21 cellular contexts compared by ENCODE assay signal in the genomic region with DNA sequence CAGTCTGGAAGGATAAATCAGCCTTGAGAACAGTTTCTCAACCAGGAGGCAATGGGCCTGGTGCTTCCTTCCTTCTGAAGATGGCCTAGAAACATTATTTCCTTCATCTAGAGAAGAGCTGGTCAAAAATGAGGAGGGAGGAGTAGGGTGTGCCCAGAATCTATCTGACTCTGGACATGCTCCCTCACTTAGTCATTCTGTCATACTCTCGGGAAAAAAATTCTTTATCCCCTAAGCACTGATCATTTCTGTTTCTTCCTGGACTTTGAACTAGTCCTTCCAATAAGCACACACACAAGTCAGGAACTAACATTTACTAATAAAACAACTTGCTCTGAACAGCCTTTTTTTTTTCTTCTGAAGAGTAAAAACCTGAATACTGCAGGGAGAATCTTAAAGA.
A peak's percentile ranks its signal among the peaks of the same experiment; 100 is the strongest.
DNase-seq lines count a peak whose midpoint lies in the region; ATAC-seq and TF ChIP-seq lines count a peak whose summit lies in the region.
"Had no signal": no experiment of that assay in that cellular context is flagged by ENCODE, and none has a peak within 500 bp of the region (broad histone marks: within the 10 kb centered on the region; RNA-seq: fewer than 3 reads in every experiment).

No MANE protein-coding gene starts in this region.

- no peaks in the 10 kb centered on the region for H3K27me3 ChIP-seq in BJ (ENCODE audit: control insufficient read depth, insufficient read depth, low read length)
- H3K27me3 ChIP-seq: gastroesophageal sphincter, neutrophil, right atrium auricular region had no signal

- DNase-seq in BJ (ENCODE audit: low read depth) (peak; percentile 7), NCI-H526 treated with DMSO at 0.1 percent for 48 hours (lab: John Stamatoyannopoulos, UW) (peak; percentile 70), NCI-H2081 (lab: John Stamatoyannopoulos, UW) (no peak)
- no peak for DNase-seq in activated CD4-positive, CD25-positive, alpha-beta regulatory T cell (lab: John Stamatoyannopoulos, UW)
- no peak for DNase-seq in activated naive CD8-positive, alpha-beta T cell treated with anti-CD3 and anti-CD28 coated beads, Interleukin-2, amount 50 U/mL, for 24 hours
- DNase-seq in activated T-cell treated with anti-CD3 and anti-CD28 coated beads, Interleukin-2, amount 50 U/mL, for 48 hours, result no peak
- DNase-seq: activated CD4-positive, alpha-beta memory T cell treated with anti-CD3 and anti-CD28 coated beads, Interleukin-2, amount 10 ng/mL, durations not matched to agents 7 days and 5 days; activated naive CD4-positive, alpha-beta T cell treated with anti-CD3 and anti-CD28 coated beads, Interleukin-2, amount 50 U/mL, for 16 hours; activated T-cell treated with anti-CD3 and anti-CD28 coated beads, Interleukin-2, amount 50 U/mL, for 1 hour; Karpas-422; NCI-H2171; NCI-H774 had no signal

- POLR2A ChIA-PET in BJ (lab: Charles Lee), result interaction anchor here (0.6 kb wide), 1 partner anchor 37 kb away, joined by 3 read pairs; no protein-coding TSS in a partner anchor

- H3K4me3 Mint-ChIP-seq in nephron, result no peak overlapping the region
- H3K4me3 Mint-ChIP-seq in activated naive CD8-positive, alpha-beta T cell treated with anti-CD3 and anti-CD28 coated beads, Interleukin-2, amount 50 U/mL, for 24 hours, result no peak overlapping the region
- H3K4me3 Mint-ChIP-seq: activated CD4-positive, alpha-beta memory T cell treated with anti-CD3 and anti-CD28 coated beads, Interleukin-2, amount 10 ng/mL, durations not matched to agents 7 days and 5 days; stimulated activated effector memory CD8-positive, alpha-beta T cell treated with anti-CD3 and anti-CD28 coated beads, Interleukin-12 subunit alpha, Interleukin-12 subunit beta, amount 100 ng/mL, for 72 hours; T-helper 2 cell treated with Interferon-gamma antibody and Interleukin-4, amounts not matched to agents 5 μg/mL and 100 μg/mL, for 36 hours had no signal

- H3K9me3 Mint-ChIP-seq in nephron, result no peaks in the 10 kb centered on the region
- H3K9me3 Mint-ChIP-seq in activated naive CD8-positive, alpha-beta T cell treated with anti-CD3 and anti-CD28 coated beads, Interleukin-2, amount 50 U/mL, for 24 hours, result no peaks in the 10 kb centered on the region
- H3K9me3 Mint-ChIP-seq: activated CD4-positive, alpha-beta memory T cell treated with anti-CD3 and anti-CD28 coated beads, Interleukin-2, amount 10 ng/mL, durations not matched to agents 7 days and 5 days; stimulated activated effector memory CD8-positive, alpha-beta T cell treated with anti-CD3 and anti-CD28 coated beads, Interleukin-12 subunit alpha, Interleukin-12 subunit beta, amount 100 ng/mL, for 72 hours; T-helper 2 cell treated with Interferon-gamma antibody and Interleukin-4, amounts not matched to agents 5 μg/mL and 100 μg/mL, for 36 hours had no signal

- peaks cover 18% of the 10 kb centered on the region for H3K27me3 Mint-ChIP-seq in nephron (ENCODE audit: low read depth)
- H3K27me3 Mint-ChIP-seq in activated naive CD8-positive, alpha-beta T cell treated with anti-CD3 and anti-CD28 coated beads, Interleukin-2, amount 50 U/mL, for 24 hours, result peaks cover 7% of the 10 kb centered on the region

- no peak for TF ChIP-seq CTCF in BJ (IDR thresholded peaks at IDR 0.05; ENCODE audit: insufficient read depth, low read depth, low read length)
- no peak for TF ChIP-seq CTCF in nephron (IDR thresholded peaks at IDR 0.05; ENCODE audit: unreplicated experiment in 3 of 3)

- CTCF ChIA-PET in BJ (lab: Yijun Ruan, JAX), result no interaction called here

- peak overlapping the region in 2 of 3 experiments; percentile 20 to 29 for H3K27ac Mint-ChIP-seq in nephron
- no peak overlapping the region for H3K27ac Mint-ChIP-seq in activated naive CD8-positive, alpha-beta T cell treated with anti-CD3 and anti-CD28 coated beads, Interleukin-2, amount 50 U/mL, for 24 hours
- H3K27ac Mint-ChIP-seq: activated CD4-positive, alpha-beta memory T cell treated with anti-CD3 and anti-CD28 coated beads, Interleukin-2, amount 10 ng/mL, durations not matched to agents 7 days and 5 days; stimulated activated effector memory CD8-positive, alpha-beta T cell treated with anti-CD3 and anti-CD28 coated beads, Interleukin-12 subunit alpha, Interleukin-12 subunit beta, amount 100 ng/mL, for 72 hours; T-helper 2 cell treated with Interferon-gamma antibody and Interleukin-4, amounts not matched to agents 5 μg/mL and 100 μg/mL, for 36 hours had no signal

- H3K36me3 Mint-ChIP-seq in nephron (ENCODE audit: low read depth), result no peaks in the 10 kb centered on the region
- H3K36me3 Mint-ChIP-seq in activated naive CD8-positive, alpha-beta T cell treated with anti-CD3 and anti-CD28 coated beads, Interleukin-2, amount 50 U/mL, for 24 hours (ENCODE audit: low read depth), result no peaks in the 10 kb centered on the region
- H3K36me3 Mint-ChIP-seq: stimulated activated effector memory CD8-positive, alpha-beta T cell treated with anti-CD3 and anti-CD28 coated beads, Interleukin-12 subunit alpha, Interleukin-12 subunit beta, amount 100 ng/mL, for 72 hours had no signal

- peaks cover 44% of the 10 kb centered on the region for H3K4me1 Mint-ChIP-seq in nephron
- H3K4me1 Mint-ChIP-seq in activated naive CD8-positive, alpha-beta T cell treated with anti-CD3 and anti-CD28 coated beads, Interleukin-2, amount 50 U/mL, for 24 hours, result no peaks in the 10 kb centered on the region
- H3K4me1 Mint-ChIP-seq: activated CD4-positive, alpha-beta memory T cell treated with anti-CD3 and anti-CD28 coated beads, Interleukin-2, amount 10 ng/mL, durations not matched to agents 7 days and 5 days; stimulated activated effector memory CD8-positive, alpha-beta T cell treated with anti-CD3 and anti-CD28 coated beads, Interleukin-12 subunit alpha, Interleukin-12 subunit beta, amount 100 ng/mL, for 72 hours had no signal

- no peak overlapping the region for H3K4me3 ChIP-seq in BJ (ENCODE audit: low read depth, low read length)
- H3K4me3 ChIP-seq: gastroesophageal sphincter, right atrium auricular region had no signal

- ATAC-seq in esophagus mucosa, result peak; percentile 74
- ATAC-seq in activated naive CD8-positive, alpha-beta T cell treated with anti-CD3 and anti-CD28 coated beads, Interleukin-2, amount 50 U/mL, for 24 hours, result no peak
- ATAC-seq: gastroesophageal sphincter; left lobe of liver; Panc1; stimulated activated effector memory CD8-positive, alpha-beta T cell treated with anti-CD3 and anti-CD28 coated beads, Interleukin-12 subunit alpha, Interleukin-12 subunit beta, amount 100 ng/mL, for 72 hours had no signal

- H3K36me3 ChIP-seq in BJ (ENCODE audit: control insufficient read depth, insufficient read depth, low read length), result no peaks in the 10 kb centered on the region
- H3K36me3 ChIP-seq: gastroesophageal sphincter, neutrophil, right atrium auricular region had no signal

Comparison
In these comparisons a context has a peak if more than half of its experiments do, and no peak if none do; other contexts are left out.
1. DNase-seq: peak in BJ (single experiment) and NCI-H526 treated with DMSO at 0.1 percent for 48 hours (single experiment); none in activated CD4-positive, CD25-positive, alpha-beta regulatory T cell (0 of 4), activated naive CD8-positive, alpha-beta T cell treated with anti-CD3 and anti-CD28 coated beads, Interleukin-2, amount 50 U/mL, for 24 hours (single experiment), NCI-H2081 (0 of 2) and activated T-cell treated with anti-CD3 and anti-CD28 coated beads, Interleukin-2, amount 50 U/mL, for 48 hours (0 of 2).